Comparison of ENCODE assay signal across 10 cellular contexts in the genomic region with DNA sequence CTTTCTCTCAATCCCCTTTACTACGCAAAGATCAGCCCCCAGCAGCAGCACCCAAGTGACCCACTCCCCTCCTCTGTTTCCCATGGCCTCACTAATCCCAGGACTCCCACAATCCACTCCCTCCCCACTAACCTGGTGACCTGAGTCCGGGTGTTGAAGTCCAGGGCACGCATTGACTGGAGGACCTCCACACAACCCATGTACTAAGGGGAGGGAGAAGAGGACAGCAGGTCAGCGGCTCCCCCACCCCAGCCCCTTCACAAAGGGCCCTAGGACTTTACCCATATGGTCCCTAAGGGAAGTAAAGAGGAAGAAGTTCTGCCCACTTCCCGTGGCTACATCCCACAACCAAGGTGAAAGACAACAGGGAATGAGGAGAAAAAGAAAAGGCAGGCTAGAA. TPM values are rescaled to one million over a fixed set of nuclear protein-coding genes. Genes with fewer than 3 reads are reported as not detected.
DNase-seq lines count a peak whose midpoint lies in the region; ATAC-seq and TF ChIP-seq lines count a peak whose summit lies in the region.
"Had no signal": no experiment of that assay in that cellular context is flagged by ENCODE, and none has a peak within 500 bp of the region (broad histone marks: within the 10 kb centered on the region; RNA-seq: fewer than 3 reads in every experiment).

No MANE protein-coding gene starts in this region.

- H3K4me3 ChIP-seq in AG04450 (ENCODE audit: low read depth, low read length) (peak overlapping the region; percentile 61), MG63 (peak overlapping the region; percentile 45), ectodermal cell (ENCODE audit: insufficient read depth, low read depth, low read length) (peak overlapping the region; percentile 64)

- H3K27me3 ChIP-seq in AG04450 (ENCODE audit: control insufficient read depth, insufficient read depth, low read length) (no peaks in the 10 kb centered on the region), MG63 (no peaks in the 10 kb centered on the region), ectodermal cell (ENCODE audit: control insufficient read depth, insufficient read depth, low read length, poor library complexity, severe bottlenecking) (no peaks in the 10 kb centered on the region)

- H3K36me3 Mint-ChIP-seq in natural killer cell treated with Interleukin-12 subunit alpha and Interleukin-12 subunit beta and Interleukin-15 and Interleukin-18, amount 100 ng/mL, for 72 hours: no peaks in the 10 kb centered on the region

- peak overlapping the region; percentile 62 to 86 for H3K27ac Mint-ChIP-seq in natural killer cell treated with Interleukin-12 subunit alpha and Interleukin-12 subunit beta and Interleukin-15 and Interleukin-18, amount 100 ng/mL, for 72 hours

- H3K4me1 Mint-ChIP-seq in natural killer cell treated with Interleukin-12 subunit alpha and Interleukin-12 subunit beta and Interleukin-15 and Interleukin-18, amount 100 ng/mL, for 72 hours (ENCODE audit: low read depth in 2 of 2): peaks cover 33 to 36% of the 10 kb centered on the region in 2 donors

- H3K27me3 Mint-ChIP-seq in natural killer cell treated with Interleukin-12 subunit alpha and Interleukin-12 subunit beta and Interleukin-15 and Interleukin-18, amount 100 ng/mL, for 72 hours: no peaks in the 10 kb centered on the region

- DNase-seq in AG04450 (ENCODE audit: low read depth, low spot score): no peak
- no peak for DNase-seq in MG63
- no peak for DNase-seq in natural killer cell treated with Interleukin-12 subunit alpha and Interleukin-12 subunit beta and Interleukin-15 and Interleukin-18, amount 100 ng/mL, for 72 hours (ENCODE audit: low spot score)
- no peak for DNase-seq in omental fat pad (ENCODE audit: low spot score)
- DNase-seq in cerebellar nuclear complex (lab: John Stamatoyannopoulos, UW): no peak
- DNase-seq in SHP77 (lab: John Stamatoyannopoulos, UW): no peak
- DNase-seq: islet precursor cell, NCI-H187 treated with DMSO at 0.1 percent for 48 hours had no signal

- WGBS in ectodermal cell, 2 experiments: 12 to 15% methylated on average over 4 to 5 of the region's 5 CpGs

- peak overlapping the region; percentile 32 for H3K4me3 Mint-ChIP-seq in natural killer cell treated with Interleukin-12 subunit alpha and Interleukin-12 subunit beta and Interleukin-15 and Interleukin-18, amount 100 ng/mL, for 72 hours

- no peaks in the 10 kb centered on the region for H3K9me3 Mint-ChIP-seq in natural killer cell treated with Interleukin-12 subunit alpha and Interleukin-12 subunit beta and Interleukin-15 and Interleukin-18, amount 100 ng/mL, for 72 hours

- peaks cover 40% of the 10 kb centered on the region for H3K4me1 ChIP-seq in ectodermal cell (ENCODE audit: control insufficient read depth, insufficient read depth, low read length)

- H3K36me3 ChIP-seq in MG63 (peaks cover 71% of the 10 kb centered on the region), ectodermal cell (ENCODE audit: control insufficient read depth, insufficient read depth, low read length) (peaks cover 20% of the 10 kb centered on the region)

- no peak for TF ChIP-seq CTCF in AG04450 (IDR thresholded peaks at IDR 0.05; ENCODE audit: low read depth, low read length)
- no peak for TF ChIP-seq CTCF in omental fat pad (IDR thresholded peaks at IDR 0.05)

- CTCF ChIA-PET in AG04450 (lab: Charles Lee): interaction anchor here (0.5 to 4.4 kb wide), 3 partner anchors 26 to 48 kb away, joined by 3 to 19 read pairs (median 7); no protein-coding TSS in a partner anchor

- ATAC-seq in natural killer cell treated with Interleukin-12 subunit alpha and Interleukin-12 subunit beta and Interleukin-15 and Interleukin-18, amount 100 ng/mL, for 72 hours: no peak
- ATAC-seq in omental fat pad (ENCODE audit: low FRiP score) (no peak), HG03196 (IDR thresholded peaks at IDR 0.05; ENCODE audit: unreplicated experiment) (no peak)

- H3K9me3 ChIP-seq in AG04450 (ENCODE audit: control insufficient read depth, insufficient read depth, low read length) (peaks cover 3% of the 10 kb centered on the region; the same call in 1 of the 2 replicates), MG63 (no peaks in the 10 kb centered on the region), ectodermal cell (ENCODE audit: control insufficient read depth, low read length) (no peaks in the 10 kb centered on the region)

- POLR2A ChIA-PET in AG04450 (lab: Yijun Ruan, JAX): interaction anchor here (0.5 to 5.0 kb wide), 5 partner anchors 8 to 26 kb away, joined by 3 to 59 read pairs (median 9); a partner anchor contains a TSS

- no peak overlapping the region for H3K27ac ChIP-seq in AG04450 (ENCODE audit: low read depth, low read length)
- H3K27ac ChIP-seq in ectodermal cell (ENCODE audit: insufficient read depth, low read depth, low read length, poor library complexity, severe bottlenecking): no peak overlapping the region

RNA-seq across cellular contexts. Expression of a gene that starts 1.3 kb away (rescaled TPM):
- polyA plus RNA-seq in AG04450 (2011; rRNA removed): 371 and 409 TPM in 2 replicates
- 335 and 453 TPM in 2 replicates for polyA minus RNA-seq in AG04450 (2011; rRNA and poly(A)+ RNA removed)
- total RNA-seq in MG63 (2014; rRNA removed; shearing (Covaris generic); ENCODE audit: low replicate concordance): 140 and 175 TPM in 2 replicates
- 185 TPM for polyA plus RNA-seq in ectodermal cell (2013, experiment 1 of 4)
- 176 TPM for polyA plus RNA-seq in ectodermal cell (2013, experiment 2 of 4)
- polyA plus RNA-seq in ectodermal cell (2013, experiment 3 of 4): 110 TPM
- polyA plus RNA-seq in ectodermal cell (2013, experiment 4 of 4): 131 TPM
- 10 to 100 TPM; 72.3 to 72.7 TPM for total RNA-seq in natural killer cell treated with Interleukin-12 subunit alpha and Interleukin-12 subunit beta and Interleukin-15 and Interleukin-18, amount 100 ng/mL, for 72 hours
- total RNA-seq in omental fat pad: 100 to 1,000 TPM; 152 to 265 (median 171) TPM

RNA-seq across cellular contexts. Expression of a gene that starts 5.2 kb away (rescaled TPM):
- 66.4 and 81.3 TPM in 2 replicates for polyA plus RNA-seq in AG04450 (2011; rRNA removed)
- polyA minus RNA-seq in AG04450 (2011; rRNA and poly(A)+ RNA removed): 32.1 and 34.2 TPM in 2 replicates
- total RNA-seq in MG63 (2014; rRNA removed; shearing (Covaris generic); ENCODE audit: low replicate concordance): 124 and 222 TPM in 2 replicates
- polyA plus RNA-seq in ectodermal cell (2013, experiment 1 of 4): 267 TPM
- polyA plus RNA-seq in ectodermal cell (2013, experiment 2 of 4): 261 TPM
- polyA plus RNA-seq in ectodermal cell (2013, experiment 3 of 4): 286 TPM
- polyA plus RNA-seq in ectodermal cell (2013, experiment 4 of 4): 304 TPM
- 10 to 100 TPM; 52.4 to 72.9 TPM for total RNA-seq in natural killer cell treated with Interleukin-12 subunit alpha and Interleukin-12 subunit beta and Interleukin-15 and Interleukin-18, amount 100 ng/mL, for 72 hours
- total RNA-seq in omental fat pad: 10 to 100 TPM; 34.0 to 72.8 (median 43.2) TPM

RNA-seq across cellular contexts. Expression of a gene that starts 7.7 kb away (rescaled TPM):
- polyA plus RNA-seq in AG04450 (2011; rRNA removed): 18.1 and 19.3 TPM in 2 replicates
- polyA minus RNA-seq in AG04450 (2011; rRNA and poly(A)+ RNA removed): 14.3 and 14.8 TPM in 2 replicates
- 10.3 and 16.2 TPM in 2 replicates for total RNA-seq in MG63 (2014; rRNA removed; shearing (Covaris generic); ENCODE audit: low replicate concordance)
- polyA plus RNA-seq in ectodermal cell (2013, experiment 1 of 4): 64.5 TPM
- polyA plus RNA-seq in ectodermal cell (2013, experiment 2 of 4): 69.0 TPM
- 48.8 TPM for polyA plus RNA-seq in ectodermal cell (2013, experiment 3 of 4)
- 49.3 TPM for polyA plus RNA-seq in ectodermal cell (2013, experiment 4 of 4)
- 10 to 100 TPM; 27.4 to 36.0 TPM for total RNA-seq in natural killer cell treated with Interleukin-12 subunit alpha and Interleukin-12 subunit beta and Interleukin-15 and Interleukin-18, amount 100 ng/mL, for 72 hours
- 10 to 100 TPM; 10.2 to 21.2 (median 15.9) TPM for total RNA-seq in omental fat pad

RNA-seq across cellular contexts. Expression of a gene that starts 13.3 kb away (rescaled TPM):
- 72.2 and 87.1 TPM in 2 replicates for polyA plus RNA-seq in AG04450 (2011; rRNA removed)
- polyA minus RNA-seq in AG04450 (2011; rRNA and poly(A)+ RNA removed): 36.1 and 49.5 TPM in 2 replicates
- total RNA-seq in MG63 (2014; rRNA removed; shearing (Covaris generic); ENCODE audit: low replicate concordance): 6.9 and 16.0 TPM in 2 replicates
- 79.7 TPM for polyA plus RNA-seq in ectodermal cell (2013, experiment 1 of 4)
- polyA plus RNA-seq in ectodermal cell (2013, experiment 2 of 4): 98.5 TPM
- 57.5 TPM for polyA plus RNA-seq in ectodermal cell (2013, experiment 3 of 4)
- 67.6 TPM for polyA plus RNA-seq in ectodermal cell (2013, experiment 4 of 4)
- 10 to 100 TPM; 28.9 to 40.7 TPM for total RNA-seq in natural killer cell treated with Interleukin-12 subunit alpha and Interleukin-12 subunit beta and Interleukin-15 and Interleukin-18, amount 100 ng/mL, for 72 hours
- 10 to 100 TPM; 65.0 to 93.7 (median 82.0) TPM for total RNA-seq in omental fat pad

RNA-seq across cellular contexts. Expression of a gene that starts 13.9 kb away (rescaled TPM):
- polyA plus RNA-seq in AG04450 (2011; rRNA removed): 21.1 and 30.2 TPM in 2 replicates
- polyA minus RNA-seq in AG04450 (2011; rRNA and poly(A)+ RNA removed): 35.7 and 52.2 TPM in 2 replicates
- total RNA-seq in MG63 (2014; rRNA removed; shearing (Covaris generic); ENCODE audit: low replicate concordance): 39.6 and 49.6 TPM in 2 replicates
- polyA plus RNA-seq in ectodermal cell (2013, experiment 1 of 4): 59.1 TPM
- 69.3 TPM for polyA plus RNA-seq in ectodermal cell (2013, experiment 2 of 4)
- polyA plus RNA-seq in ectodermal cell (2013, experiment 3 of 4): 50.1 TPM
- polyA plus RNA-seq in ectodermal cell (2013, experiment 4 of 4): 56.7 TPM
- 10 to 100 TPM; 53.1 to 84.2 TPM for total RNA-seq in natural killer cell treated with Interleukin-12 subunit alpha and Interleukin-12 subunit beta and Interleukin-15 and Interleukin-18, amount 100 ng/mL, for 72 hours
- 10 to 100 TPM; 26.8 to 43.8 (median 30.9) TPM for total RNA-seq in omental fat pad
